ENCODE assay signal across 23 cellular contexts in genomic region chr16:85058909-85059308, GRCh38. TPM values are rescaled to one million over a fixed set of nuclear protein-coding genes. Genes with fewer than 3 reads are reported as not detected.
DNase-seq lines count a peak whose midpoint lies in the region; ATAC-seq and TF ChIP-seq lines count a peak whose summit lies in the region.
"Had no signal": no experiment of that assay in that cellular context is flagged by ENCODE, and none has a peak within 500 bp of the region (broad histone marks: within the 10 kb centered on the region; RNA-seq: fewer than 3 reads in every experiment).

No MANE protein-coding gene starts in this region.

- H3K36me3 Mint-ChIP-seq in CD14-positive monocyte, result peaks cover 43 to 63% of the 10 kb centered on the region in 2 donors
- H3K36me3 Mint-ChIP-seq in CD8-positive, alpha-beta T cell, result peaks cover 3% of the 10 kb centered on the region
- no peaks in the 10 kb centered on the region for H3K36me3 Mint-ChIP-seq in naive thymus-derived CD8-positive, alpha-beta T cell

- intact Hi-C loops in cardiac septum (cut with DNase I), result no loop called here
- intact Hi-C loops in CD14-positive monocyte (cut with micrococcal nuclease), result no loop called here
- intact Hi-C loops in CD8-positive, alpha-beta T cell (cut with DNase I, micrococcal nuclease), result no loop called here

- H3K9me3 ChIP-seq in cardiac muscle cell (ENCODE audit: low read depth), result no peaks in the 10 kb centered on the region
- no peaks in the 10 kb centered on the region for H3K9me3 ChIP-seq in CD8-positive, alpha-beta T cell (ENCODE audit: low read length)
- H3K9me3 ChIP-seq: A549, BE2C, Caco-2, HAP-1 had no signal

- peaks cover 0 to 3% (median 0%) of the 10 kb centered on the region in 3 donors for H3K27me3 Mint-ChIP-seq in CD14-positive monocyte (ENCODE audit: low read depth in 3 of 3)
- no peaks in the 10 kb centered on the region for H3K27me3 Mint-ChIP-seq in CD8-positive, alpha-beta T cell (ENCODE audit: low read depth)
- H3K27me3 Mint-ChIP-seq in naive thymus-derived CD8-positive, alpha-beta T cell, result peaks cover 0 to 1% (median 0%) of the 10 kb centered on the region in 5 donors
- H3K27me3 Mint-ChIP-seq: CD4-positive, CD25-positive, alpha-beta regulatory T cell had no signal

- no peak overlapping the region for H3K4me3 Mint-ChIP-seq in CD14-positive monocyte
- H3K4me3 Mint-ChIP-seq in CD8-positive, alpha-beta T cell, result no peak overlapping the region
- no peak overlapping the region for H3K4me3 Mint-ChIP-seq in naive thymus-derived CD8-positive, alpha-beta T cell
- H3K4me3 Mint-ChIP-seq: CD4-positive, CD25-positive, alpha-beta regulatory T cell; HFFc6 had no signal

- peak overlapping the region in 4 of 7 donors; percentile 22 to 70 (median 45) for H3K27ac Mint-ChIP-seq in CD14-positive monocyte
- H3K27ac Mint-ChIP-seq in CD8-positive, alpha-beta T cell, result peak overlapping the region; percentile 94
- H3K27ac Mint-ChIP-seq in naive thymus-derived CD8-positive, alpha-beta T cell, result peak overlapping the region; percentile 17 to 99 (median 81)
- H3K27ac Mint-ChIP-seq: HFFc6 had no signal

- H3K36me3 ChIP-seq in cardiac muscle cell, result no peaks in the 10 kb centered on the region
- H3K36me3 ChIP-seq in CD8-positive, alpha-beta T cell (ENCODE audit: insufficient read depth, low read length), result no peaks in the 10 kb centered on the region
- H3K36me3 ChIP-seq: BE2C, HAP-1 had no signal

- H3K4me1 Mint-ChIP-seq in CD14-positive monocyte, result peaks cover 84% of the 10 kb centered on the region
- H3K4me1 Mint-ChIP-seq in CD8-positive, alpha-beta T cell (ENCODE audit: low read depth), result peaks cover 79% of the 10 kb centered on the region
- peaks cover 34 to 88% (median 61%) of the 10 kb centered on the region in 4 donors for H3K4me1 Mint-ChIP-seq in naive thymus-derived CD8-positive, alpha-beta T cell

- ATAC-seq in CD8-positive, alpha-beta T cell, result no peak
- no peak for ATAC-seq in naive thymus-derived CD8-positive, alpha-beta T cell
- no peak for ATAC-seq in HG02840 (IDR thresholded peaks at IDR 0.05; ENCODE audit: low FRiP score, unreplicated experiment)
- no peak for ATAC-seq in HG02981 (IDR thresholded peaks at IDR 0.05; ENCODE audit: unreplicated experiment)
- ATAC-seq: A549, GM12878 had no signal

- H3K27me3 ChIP-seq in cardiac muscle cell, result no peaks in the 10 kb centered on the region
- H3K27me3 ChIP-seq in CD8-positive, alpha-beta T cell (ENCODE audit: insufficient read depth, low read length), result no peaks in the 10 kb centered on the region
- H3K27me3 ChIP-seq: BE2C had no signal

- no peak overlapping the region for H3K4me3 ChIP-seq in cardiac muscle cell
- no peak overlapping the region for H3K4me3 ChIP-seq in CD8-positive, alpha-beta T cell (ENCODE audit: low read depth, low read length)
- H3K4me3 ChIP-seq: A549, GM12878, HAP-1 had no signal

- TF ChIP-seq CTCF in cardiac muscle cell (IDR thresholded peaks at IDR 0.05; ENCODE audit: low read depth, low read length), result no peak
- no peak for TF ChIP-seq CTCF in CD14-positive monocyte (IDR thresholded peaks at IDR 0.05)
- TF ChIP-seq CTCF in CD8-positive, alpha-beta T cell (IDR thresholded peaks at IDR 0.05), result no peak

- H3K27ac ChIP-seq in cardiac muscle cell, result peak overlapping the region; percentile 89
- H3K27ac ChIP-seq in CD8-positive, alpha-beta T cell (ENCODE audit: low read depth, low read length), result no peak overlapping the region
- H3K27ac ChIP-seq: A549 had no signal

- CTCF ChIA-PET in CD8-positive, alpha-beta T cell (lab: Charles Lee), result interaction anchor here (0.6 to 1.8 kb wide), 3 partner anchors 26 to 42 kb away, joined by 3 to 7 read pairs (median 4); no protein-coding TSS in a partner anchor

- peaks cover 61% of the 10 kb centered on the region for H3K4me1 ChIP-seq in cardiac muscle cell (ENCODE audit: low read depth)
- H3K4me1 ChIP-seq in CD8-positive, alpha-beta T cell (ENCODE audit: insufficient read depth, low read length), result peaks cover 46% of the 10 kb centered on the region
- H3K4me1 ChIP-seq: A549, Caco-2, HAP-1 had no signal

- POLR2A ChIA-PET in CD8-positive, alpha-beta T cell (lab: Charles Lee), result no interaction called here
- POLR2A ChIA-PET in naive thymus-derived CD8-positive, alpha-beta T cell (lab: Charles Lee), result no interaction called here

- no peaks in the 10 kb centered on the region for H3K9me3 Mint-ChIP-seq in CD14-positive monocyte
- no peaks in the 10 kb centered on the region for H3K9me3 Mint-ChIP-seq in CD8-positive, alpha-beta T cell
- H3K9me3 Mint-ChIP-seq in naive thymus-derived CD8-positive, alpha-beta T cell, result no peaks in the 10 kb centered on the region
- H3K9me3 Mint-ChIP-seq: CD4-positive, CD25-positive, alpha-beta regulatory T cell; HFFc6 had no signal

- DNase-seq in cardiac muscle cell (ENCODE audit: low read depth in 1 of 2, low spot score in 1 of 2), result no peak
- DNase-seq in cardiac septum (ENCODE audit: low spot score), result no peak
- no peak for DNase-seq in CD14-positive monocyte (ENCODE audit: low spot score)
- no peak for DNase-seq in CD8-positive, alpha-beta T cell
- no peak for DNase-seq in naive thymus-derived CD8-positive, alpha-beta T cell
- DNase-seq in NCI-H187 treated with DMSO at 0.1 percent for 48 hours (lab: John Stamatoyannopoulos, UW), result no peak
- DNase-seq: 8988T; ACHN; AML-193; BE2C; C1 segment of cervical spinal cord; Caco-2; CD4-positive, CD25-positive, alpha-beta regulatory T cell; DMS79; EL; GDM1; GOT3; HFFc6 had no signal

RNA-seq across cellular contexts. Expression of gene KIAA0513, which starts 31.3 kb away (rescaled TPM):
- total RNA-seq in cardiac muscle cell (23.4 and 24.6 TPM in 2 replicates), cardiac septum (8.3 TPM)
- polyA plus RNA-seq in cardiac muscle cell (12.8 and 29.1 TPM in 2 replicates), CD14-positive monocyte (10 to 100 TPM; 21.4 to 32.7 TPM)
- total RNA-seq in CD8-positive, alpha-beta T cell, result 10 to 100 TPM in 1 of 2 experiments, 1 to 10 TPM in 1; 9.7 to 10.3 TPM
- total RNA-seq in naive thymus-derived CD8-positive, alpha-beta T cell, result 10 to 100 TPM; 13.0 to 15.1 TPM
- polyA plus RNA-seq in naive thymus-derived CD8-positive, alpha-beta T cell, result 10 to 100 TPM in 1 of 3 donors, 1 to 10 TPM in 2; 4.5 to 12.1 (median 7.8) TPM

RNA-seq across cellular contexts. Expression of gene ZDHHC7, which starts 47.6 kb away (rescaled TPM):
- 65.0 and 70.1 TPM in 2 replicates for total RNA-seq in cardiac muscle cell
- polyA plus RNA-seq in cardiac muscle cell, result 57.8 and 71.6 TPM in 2 replicates
- total RNA-seq in cardiac septum, result 43.7 TPM
- 100 to 1,000 TPM in 1 of 2 donors, 10 to 100 TPM in 1; 99.7 to 129 TPM for polyA plus RNA-seq in CD14-positive monocyte
- total RNA-seq in CD8-positive, alpha-beta T cell, result 10 to 100 TPM; 85.4 to 92.1 TPM
- 10 to 100 TPM; 29.0 to 32.5 TPM for total RNA-seq in naive thymus-derived CD8-positive, alpha-beta T cell
- polyA plus RNA-seq in naive thymus-derived CD8-positive, alpha-beta T cell, result 10 to 100 TPM; 28.8 to 45.3 (median 37.7) TPM

RNA-seq across cellular contexts. Expression of gene CIBAR2, which starts 53.4 kb away (rescaled TPM):
- total RNA-seq in cardiac muscle cell (not detected in 2 replicates), cardiac septum (not detected)
- polyA plus RNA-seq in cardiac muscle cell (not detected in 2 replicates), CD14-positive monocyte (not detected)
- not detected for total RNA-seq in CD8-positive, alpha-beta T cell
- total RNA-seq in naive thymus-derived CD8-positive, alpha-beta T cell, result not detected
- not detected for polyA plus RNA-seq in naive thymus-derived CD8-positive, alpha-beta T cell
- total RNA-seq: Caco-2; CD4-positive, CD25-positive, alpha-beta regulatory T cell; GM12878; HFFc6 had no signal
- polyA plus RNA-seq: A549; CD4-positive, CD25-positive, alpha-beta regulatory T cell had no signal
